ENCODE assay signal across 11 cellular contexts in genomic region chr11:96052921-96053631, GRCh38.
DNase-seq lines count a peak whose midpoint lies in the region; ATAC-seq and TF ChIP-seq lines count a peak whose summit lies in the region.
"Had no signal": no experiment of that assay in that cellular context is flagged by ENCODE, and none has a peak within 500 bp of the region (broad histone marks: within the 10 kb centered on the region; RNA-seq: fewer than 3 reads in every experiment).

No MANE protein-coding gene starts in this region.

- peak; percentile 21 for DNase-seq in A673 (ENCODE audit: low spot score)
- peak; percentile 22 for DNase-seq in MV-4-11 (lab: John Stamatoyannopoulos, UW)
- DNase-seq in epithelial cell of esophagus (ENCODE audit: low read depth), result peak; percentile 33
- DNase-seq in inferior parietal cortex (ENCODE audit: extremely low spot score), result no peak
- DNase-seq in hypothalamus (lab: John Stamatoyannopoulos, UW), result no peak
- DNase-seq in naive thymus-derived CD4-positive, alpha-beta T cell, result no peak
- no peak for DNase-seq in gastrocnemius medialis
- DNase-seq: H7; stimulated activated CD4-positive, alpha-beta T cell treated with anti-CD3 and anti-CD28 coated beads, Interleukin-12 subunit alpha, Interleukin-12 subunit beta, amount 100 ng/mL, for 4 hours; T-helper 2 cell had no signal

- no TSS peak for BruUV-seq in A673 (replicated peaks; lab: Mats Ljungman, UMichigan)

- H3K27me3 ChIP-seq in A673 (replicated peaks; ENCODE audit: insufficient read depth, low read depth, low read length, poor library complexity), result no peaks in the 10 kb centered on the region
- no peaks in the 10 kb centered on the region for H3K27me3 ChIP-seq in naive thymus-derived CD4-positive, alpha-beta T cell (ENCODE audit: control insufficient read depth in 2 of 2, insufficient read depth in 2 of 2, low read length in 2 of 2)
- no peaks in the 10 kb centered on the region for H3K27me3 ChIP-seq in gastrocnemius medialis

- POLR2A ChIA-PET in A673 (lab: Charles Lee; ENCODE audit: low non-redundant PET), result no interaction called here
- POLR2A ChIA-PET in naive thymus-derived CD4-positive, alpha-beta T cell (lab: Charles Lee), result interaction anchor here (0.9 to 1.5 kb wide), 3 partner anchors 12 to 290 kb away, joined by 3 to 4 read pairs (median 4); partner anchors contain the start of gene MAML2

- H3K4me1 ChIP-seq in A673 (ENCODE audit: insufficient read depth, low read length, poor library complexity, severe bottlenecking) (peaks cover 38% of the 10 kb centered on the region), gastrocnemius medialis (peaks cover 0 to 6% of the 10 kb centered on the region in 2 donors)
- H3K4me1 ChIP-seq in naive thymus-derived CD4-positive, alpha-beta T cell (ENCODE audit: control insufficient read depth in 2 of 2, insufficient read depth in 2 of 2, low read length in 2 of 2), result peaks cover 0 to 16% of the 10 kb centered on the region in 2 donors

- no peaks in the 10 kb centered on the region for H3K9me3 ChIP-seq in A673 (ENCODE audit: low read depth, low read length, poor library complexity, severe bottlenecking)
- H3K9me3 ChIP-seq in naive thymus-derived CD4-positive, alpha-beta T cell (ENCODE audit: control insufficient read depth in 2 of 3, low read length in 3 of 3), result no peaks in the 10 kb centered on the region
- no peaks in the 10 kb centered on the region for H3K9me3 ChIP-seq in gastrocnemius medialis

- CTCF ChIA-PET in A673 (lab: Charles Lee), result no interaction called here
- CTCF ChIA-PET in naive thymus-derived CD4-positive, alpha-beta T cell (lab: Charles Lee), result interaction anchor here (6.7 kb wide), 1 partner anchor 290 kb away, joined by 111 read pairs; the partner anchor contains the start of gene MAML2

- H3K4me3 Mint-ChIP-seq in naive thymus-derived CD4-positive, alpha-beta T cell, result peak overlapping the region in 1 of 10 donors; percentile 33

- H3K4me3 ChIP-seq in A673 (ENCODE audit: low read depth, low read length, poor library complexity, severe bottlenecking) (no peak overlapping the region), epithelial cell of esophagus (ENCODE audit: low read length) (no peak overlapping the region), gastrocnemius medialis (no peak overlapping the region)
- no peak overlapping the region for H3K4me3 ChIP-seq in naive thymus-derived CD4-positive, alpha-beta T cell (ENCODE audit: low read length)

- TF ChIP-seq CTCF in A673 (conservative IDR thresholded peaks at IDR 0.05; ENCODE audit: low read depth, low read length) (no peak), epithelial cell of esophagus (IDR thresholded peaks at IDR 0.05; ENCODE audit: insufficient read depth, low read depth, low read length, missing control alignments) (no peak), gastrocnemius medialis (IDR thresholded peaks at IDR 0.05 in 4 of 5, conservative IDR thresholded peaks at IDR 0.05 in 1 of 5) (no peak)

- H3K27ac ChIP-seq in A673 (ENCODE audit: low read depth, low read length, poor library complexity, severe bottlenecking) (no peak overlapping the region), gastrocnemius medialis (no peak overlapping the region)
- no peak overlapping the region for H3K27ac ChIP-seq in naive thymus-derived CD4-positive, alpha-beta T cell (ENCODE audit: low read depth, low read length)

- no peak for TF ChIP-seq POLR2A in gastrocnemius medialis (IDR thresholded peaks at IDR 0.05)

- H3K36me3 Mint-ChIP-seq in naive thymus-derived CD4-positive, alpha-beta T cell, result peaks cover 4 to 44% (median 24%) of the 10 kb centered on the region in 5 donors

- in situ Hi-C loops in gastrocnemius medialis (cut with MboI; ENCODE audit: low sequenced_read_pairs in 4 of 4), result loop anchor here in 3 of 4 donors (5.0 to 25.0 kb wide), 3 partner anchors 284 to 292 kb away; partner anchors contain the start of gene MAML2 (in 3 of the 3)

- intact Hi-C loops in A673 (cut with micrococcal nuclease; ENCODE audit: unreplicated experiment) (no loop called here), gastrocnemius medialis (cut with DNase I; ENCODE audit: low total_unique reads) (no loop called here)
- intact Hi-C loops in naive thymus-derived CD4-positive, alpha-beta T cell (cut with micrococcal nuclease), result loop anchor here in 1 of 2 donors (1.0 kb wide), 1 partner anchor 8 kb away; no protein-coding TSS in a partner anchor

- ATAC-seq in GM18858 (IDR thresholded peaks at IDR 0.05; ENCODE audit: unreplicated experiment), result peak; percentile 28
- ATAC-seq in naive thymus-derived CD4-positive, alpha-beta T cell, result no peak
- no peak for ATAC-seq in gastrocnemius medialis

- H3K27ac Mint-ChIP-seq in naive thymus-derived CD4-positive, alpha-beta T cell, result peak overlapping the region in 3 of 9 donors; percentile 25 to 63 (median 53)

- peaks cover 21 to 90% (median 74%) of the 10 kb centered on the region in 7 donors for H3K4me1 Mint-ChIP-seq in naive thymus-derived CD4-positive, alpha-beta T cell

- H3K9me3 Mint-ChIP-seq in naive thymus-derived CD4-positive, alpha-beta T cell, result no peaks in the 10 kb centered on the region

- H3K27me3 Mint-ChIP-seq in naive thymus-derived CD4-positive, alpha-beta T cell, result no peaks in the 10 kb centered on the region

- H3K36me3 ChIP-seq in A673 (ENCODE audit: insufficient read depth, low read length, poor library complexity, severe bottlenecking), result no peaks in the 10 kb centered on the region
- H3K36me3 ChIP-seq in naive thymus-derived CD4-positive, alpha-beta T cell (ENCODE audit: control insufficient read depth in 2 of 3, insufficient read depth in 3 of 3, low read length in 3 of 3), result peaks cover 0 to 6% (median 0%) of the 10 kb centered on the region in 3 experiments
- H3K36me3 ChIP-seq in gastrocnemius medialis, result no peaks in the 10 kb centered on the region

Comparison
In these comparisons a context has a peak if more than half of its experiments do, and no peak if none do; other contexts are left out.
1. DNase-seq: peak in A673 (single experiment), MV-4-11 (single experiment) and epithelial cell of esophagus (single experiment); none in inferior parietal cortex (single experiment), hypothalamus (0 of 51), naive thymus-derived CD4-positive, alpha-beta T cell (0 of 9) and gastrocnemius medialis (0 of 2).